In the genomic region with DNA sequence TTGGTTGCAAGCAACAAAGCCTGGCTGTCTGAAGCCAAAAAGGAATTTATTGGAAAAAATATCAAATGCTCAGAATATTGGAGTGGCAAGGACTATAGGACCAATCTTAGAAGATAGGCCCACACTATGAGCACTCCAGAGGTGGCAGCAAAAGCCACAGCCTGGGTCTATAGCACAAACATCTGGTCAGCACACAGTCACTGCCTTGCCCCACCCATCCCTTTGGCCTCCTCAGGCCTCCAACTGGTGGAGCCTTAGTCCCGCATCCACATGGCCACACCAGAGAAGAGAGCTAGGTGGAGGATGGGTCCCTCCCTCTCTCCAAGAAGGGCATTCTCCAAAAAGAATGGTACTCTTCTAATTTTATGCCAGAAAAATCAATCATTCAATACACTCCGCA, we compare ENCODE assay signal across 1 cellular context.
TF ChIP-seq lines count a peak whose summit lies in the region.

No MANE protein-coding gene starts in this region.

TF ChIP-seq in IMR-90, 13 proteins besides CTCF, POLR2A, EP300 and RAD21:
- no peak for TF ChIP-seq MXI1 (IDR thresholded peaks at IDR 0.05; ENCODE audit: borderline replicate concordance, low read depth, low read length)
- TF ChIP-seq BHLHE40 (IDR thresholded peaks at IDR 0.05; ENCODE audit: low read depth, low read length) = no peak
